1 cellular context compared by ENCODE assay signal in the genomic region with DNA sequence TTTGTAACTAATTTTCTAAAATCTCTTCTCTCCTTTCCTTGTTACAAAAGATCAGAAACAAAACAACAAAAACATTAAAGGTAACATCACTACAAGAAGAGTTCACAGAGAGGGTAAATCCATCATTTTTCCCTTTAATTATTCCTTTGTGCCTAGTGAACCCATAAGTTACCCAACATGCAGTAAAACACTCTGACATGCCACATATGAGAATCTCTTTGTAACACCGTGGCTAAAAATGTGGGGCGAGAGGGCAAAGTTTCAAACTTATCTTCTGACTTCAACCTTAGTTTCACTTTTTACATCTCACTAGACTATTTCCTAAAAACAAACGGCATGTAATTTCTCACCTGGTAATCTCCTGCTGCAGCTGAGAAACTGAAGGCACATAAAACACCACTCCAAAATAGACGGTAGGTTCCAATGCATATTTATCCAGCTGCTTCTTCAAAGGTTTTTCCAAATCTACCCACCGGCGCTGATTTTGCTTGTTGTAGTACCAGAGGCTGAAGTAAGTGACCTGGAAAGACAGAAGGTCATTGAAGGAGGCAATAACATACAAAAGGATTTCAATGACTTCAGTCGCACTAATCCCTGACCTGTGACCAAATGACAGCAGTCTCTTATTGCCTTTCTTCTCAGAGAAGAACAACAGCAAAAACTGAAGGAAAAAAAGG.
TF ChIP-seq lines count a peak whose summit lies in the region.

No MANE protein-coding gene starts in this region.

TF ChIP-seq in liver, 16 proteins besides CTCF, POLR2A, EP300 and RAD21 (continued from another document):
- TF ChIP-seq, protein P1, sequence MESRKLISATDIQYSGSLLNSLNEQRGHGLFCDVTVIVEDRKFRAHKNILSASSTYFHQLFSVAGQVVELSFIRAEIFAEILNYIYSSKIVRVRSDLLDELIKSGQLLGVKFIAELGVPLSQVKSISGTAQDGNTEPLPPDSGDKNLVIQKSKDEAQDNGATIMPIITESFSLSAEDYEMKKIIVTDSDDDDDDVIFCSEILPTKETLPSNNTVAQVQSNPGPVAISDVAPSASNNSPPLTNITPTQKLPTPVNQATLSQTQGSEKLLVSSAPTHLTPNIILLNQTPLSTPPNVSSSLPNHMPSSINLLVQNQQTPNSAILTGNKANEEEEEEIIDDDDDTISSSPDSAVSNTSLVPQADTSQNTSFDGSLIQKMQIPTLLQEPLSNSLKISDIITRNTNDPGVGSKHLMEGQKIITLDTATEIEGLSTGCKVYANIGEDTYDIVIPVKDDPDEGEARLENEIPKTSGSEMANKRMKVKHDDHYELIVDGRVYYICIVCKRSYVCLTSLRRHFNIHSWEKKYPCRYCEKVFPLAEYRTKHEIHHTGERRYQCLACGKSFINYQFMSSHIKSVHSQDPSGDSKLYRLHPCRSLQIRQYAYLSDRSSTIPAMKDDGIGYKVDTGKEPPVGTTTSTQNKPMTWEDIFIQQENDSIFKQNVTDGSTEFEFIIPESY (IDR thresholded peaks at IDR 0.05), result peak; percentile 25
- no peak for TF ChIP-seq FOXA2 (IDR thresholded peaks at IDR 0.05)
- peak; percentile 64 for TF ChIP-seq SP1 (IDR thresholded peaks at IDR 0.05)
- peak; percentile 38 to 55 for TF ChIP-seq RXRA (IDR thresholded peaks at IDR 0.05)
- TF ChIP-seq, protein P2, sequence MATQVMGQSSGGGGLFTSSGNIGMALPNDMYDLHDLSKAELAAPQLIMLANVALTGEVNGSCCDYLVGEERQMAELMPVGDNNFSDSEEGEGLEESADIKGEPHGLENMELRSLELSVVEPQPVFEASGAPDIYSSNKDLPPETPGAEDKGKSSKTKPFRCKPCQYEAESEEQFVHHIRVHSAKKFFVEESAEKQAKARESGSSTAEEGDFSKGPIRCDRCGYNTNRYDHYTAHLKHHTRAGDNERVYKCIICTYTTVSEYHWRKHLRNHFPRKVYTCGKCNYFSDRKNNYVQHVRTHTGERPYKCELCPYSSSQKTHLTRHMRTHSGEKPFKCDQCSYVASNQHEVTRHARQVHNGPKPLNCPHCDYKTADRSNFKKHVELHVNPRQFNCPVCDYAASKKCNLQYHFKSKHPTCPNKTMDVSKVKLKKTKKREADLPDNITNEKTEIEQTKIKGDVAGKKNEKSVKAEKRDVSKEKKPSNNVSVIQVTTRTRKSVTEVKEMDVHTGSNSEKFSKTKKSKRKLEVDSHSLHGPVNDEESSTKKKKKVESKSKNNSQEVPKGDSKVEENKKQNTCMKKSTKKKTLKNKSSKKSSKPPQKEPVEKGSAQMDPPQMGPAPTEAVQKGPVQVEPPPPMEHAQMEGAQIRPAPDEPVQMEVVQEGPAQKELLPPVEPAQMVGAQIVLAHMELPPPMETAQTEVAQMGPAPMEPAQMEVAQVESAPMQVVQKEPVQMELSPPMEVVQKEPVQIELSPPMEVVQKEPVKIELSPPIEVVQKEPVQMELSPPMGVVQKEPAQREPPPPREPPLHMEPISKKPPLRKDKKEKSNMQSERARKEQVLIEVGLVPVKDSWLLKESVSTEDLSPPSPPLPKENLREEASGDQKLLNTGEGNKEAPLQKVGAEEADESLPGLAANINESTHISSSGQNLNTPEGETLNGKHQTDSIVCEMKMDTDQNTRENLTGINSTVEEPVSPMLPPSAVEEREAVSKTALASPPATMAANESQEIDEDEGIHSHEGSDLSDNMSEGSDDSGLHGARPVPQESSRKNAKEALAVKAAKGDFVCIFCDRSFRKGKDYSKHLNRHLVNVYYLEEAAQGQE (IDR thresholded peaks at IDR 0.05), result peak; percentile 16
- TF ChIP-seq, protein P3, sequence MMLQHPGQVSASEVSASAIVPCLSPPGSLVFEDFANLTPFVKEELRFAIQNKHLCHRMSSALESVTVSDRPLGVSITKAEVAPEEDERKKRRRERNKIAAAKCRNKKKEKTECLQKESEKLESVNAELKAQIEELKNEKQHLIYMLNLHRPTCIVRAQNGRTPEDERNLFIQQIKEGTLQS (IDR thresholded peaks at IDR 0.05), result no peak
